Comparison of ENCODE assay signal across 10 cellular contexts in genomic region chr9:72858089-72858912, GRCh38.
DNase-seq lines count a peak whose midpoint lies in the region; ATAC-seq and TF ChIP-seq lines count a peak whose summit lies in the region.
"Had no signal": no experiment of that assay in that cellular context is flagged by ENCODE, and none has a peak within 500 bp of the region (broad histone marks: within the 10 kb centered on the region; RNA-seq: fewer than 3 reads in every experiment).

No MANE protein-coding gene starts in this region.

- no peak overlapping the region for H3K4me2 ChIP-seq in mesenchymal stem cell (ENCODE audit: low read length, poor library complexity, severe bottlenecking)

- no peak for TF ChIP-seq CTCF in endodermal cell (conservative IDR thresholded peaks at IDR 0.05)

- no peak overlapping the region for H2AFZ ChIP-seq in mesenchymal stem cell (ENCODE audit: low read depth, low read length)

- no peak overlapping the region for H4K91ac ChIP-seq in mesenchymal stem cell (ENCODE audit: low read length)

- H3K9ac ChIP-seq in endodermal cell (ENCODE audit: extremely low read depth, low read length, poor library complexity, severe bottlenecking) (no peak overlapping the region), mesenchymal stem cell (ENCODE audit: low read length) (peak overlapping the region; percentile 25)

- peaks cover 24% of the 10 kb centered on the region for H3K27me3 Mint-ChIP-seq in endodermal cell (ENCODE audit: insufficient read depth)
- H3K27me3 Mint-ChIP-seq: activated CD4-positive, alpha-beta memory T cell treated with anti-CD3 and anti-CD28 coated beads, Interleukin-2, amount 10 ng/mL, durations not matched to agents 7 days and 5 days had no signal

- H3K4me1 ChIP-seq in endodermal cell (ENCODE audit: control insufficient read depth, insufficient read depth, low read length) (peaks cover 5% of the 10 kb centered on the region), mesenchymal stem cell (ENCODE audit: control insufficient read depth, insufficient read depth, low read depth, low read length) (peaks cover 4% of the 10 kb centered on the region), aorta (ENCODE audit: control insufficient read depth in 1 of 2, insufficient read depth in 2 of 2, low read length in 2 of 2) (peaks cover 2 to 11% of the 10 kb centered on the region in 2 donors)

- H3K27ac ChIP-seq in endodermal cell (ENCODE audit: low read depth, low read length) (no peak overlapping the region), mesenchymal stem cell (ENCODE audit: low read length, poor library complexity, severe bottlenecking) (no peak overlapping the region), aorta (ENCODE audit: low read depth in 1 of 2, low read length in 2 of 2) (no peak overlapping the region)

- H3K9me3 Mint-ChIP-seq in endodermal cell = peaks cover 2% of the 10 kb centered on the region
- H3K9me3 Mint-ChIP-seq: activated CD4-positive, alpha-beta memory T cell treated with anti-CD3 and anti-CD28 coated beads, Interleukin-2, amount 10 ng/mL, durations not matched to agents 7 days and 5 days had no signal

- H3K27ac Mint-ChIP-seq in endodermal cell = peak overlapping the region; percentile 52
- H3K27ac Mint-ChIP-seq: activated CD4-positive, alpha-beta memory T cell treated with anti-CD3 and anti-CD28 coated beads, Interleukin-2, amount 10 ng/mL, durations not matched to agents 7 days and 5 days had no signal

- H2BK5ac ChIP-seq in mesenchymal stem cell (ENCODE audit: low read depth, low read length, poor library complexity, severe bottlenecking) = no peak overlapping the region

- H2BK12ac ChIP-seq in mesenchymal stem cell (ENCODE audit: low read length in 2 of 2) = no peak overlapping the region

- peak overlapping the region; percentile 52 for H4K8ac ChIP-seq in mesenchymal stem cell (ENCODE audit: low read length)

- H3K4me1 Mint-ChIP-seq in endodermal cell = peaks cover 31% of the 10 kb centered on the region
- H3K4me1 Mint-ChIP-seq: activated CD4-positive, alpha-beta memory T cell treated with anti-CD3 and anti-CD28 coated beads, Interleukin-2, amount 10 ng/mL, durations not matched to agents 7 days and 5 days had no signal

- no peak overlapping the region for H3K23ac ChIP-seq in mesenchymal stem cell (ENCODE audit: low read length in 2 of 2)

- WGBS in endodermal cell (ENCODE audit: insufficient coverage in 1 of 2, insufficient read length in 1 of 2), 2 experiments = 72 to 94% methylated on average over 2 to 5 of the region's 5 CpGs
- WGBS in mesenchymal stem cell = 29% methylated on average over 4 of the region's 5 CpGs
- 8 to 17% methylated on average over 5 of the region's 5 CpGs for WGBS in aorta, 2 donors

- H2BK120ac ChIP-seq in mesenchymal stem cell (ENCODE audit: low read depth, low read length) = no peak overlapping the region

- H3K27me3 ChIP-seq in endodermal cell (ENCODE audit: control insufficient read depth, insufficient read depth, low read length, poor library complexity, severe bottlenecking) (peaks cover 33% of the 10 kb centered on the region), mesenchymal stem cell (ENCODE audit: control insufficient read depth in 1 of 2, insufficient read depth in 1 of 2, low read length in 2 of 2) (no peaks in the 10 kb centered on the region), aorta (ENCODE audit: control insufficient read depth in 1 of 2, insufficient read depth in 2 of 2, low read length in 1 of 2) (no peaks in the 10 kb centered on the region)

- H3K79me1 ChIP-seq in mesenchymal stem cell (replicated peaks; ENCODE audit: low read length, poor library complexity, severe bottlenecking) = no peaks in the 10 kb centered on the region

- H3K4me3 ChIP-seq in endodermal cell (ENCODE audit: low read length) (no peak overlapping the region), mesenchymal stem cell (ENCODE audit: insufficient read depth in 1 of 2, low read depth in 1 of 2, low read length in 2 of 2) (no peak overlapping the region), aorta (ENCODE audit: low read length in 2 of 2) (no peak overlapping the region)

- H3K14ac ChIP-seq in mesenchymal stem cell (ENCODE audit: low read length in 2 of 2) = no peak overlapping the region

- ATAC-seq in aorta (ENCODE audit: low FRiP score) = peak; percentile 75
- ATAC-seq in HG03565 (IDR thresholded peaks at IDR 0.05; ENCODE audit: unreplicated experiment) = no peak

- no peaks in the 10 kb centered on the region for H3K36me3 ChIP-seq in endodermal cell (ENCODE audit: control insufficient read depth, insufficient read depth, low read length)
- H3K36me3 ChIP-seq in mesenchymal stem cell (ENCODE audit: control insufficient read depth in 1 of 2, insufficient read depth in 2 of 2, low read depth in 1 of 2, low read length in 2 of 2) = no peaks in the 10 kb centered on the region
- no peaks in the 10 kb centered on the region for H3K36me3 ChIP-seq in aorta (ENCODE audit: control insufficient read depth in 1 of 2, insufficient read depth in 2 of 2, low read length in 1 of 2)

- H2AK5ac ChIP-seq in mesenchymal stem cell (ENCODE audit: low read length, severe bottlenecking) = no peak overlapping the region

- H2BK15ac ChIP-seq in mesenchymal stem cell (ENCODE audit: low read depth, poor library complexity, severe bottlenecking) = no peak overlapping the region

- DNase-seq in SHP77 treated with DMSO at 0.1 percent for 48 hours (lab: John Stamatoyannopoulos, UW) = peak; percentile 1
- no peak for DNase-seq in SHP77 (lab: John Stamatoyannopoulos, UW)
- DNase-seq in endodermal cell = no peak
- DNase-seq in mesenchymal stem cell = peak; percentile 53
- DNase-seq in aorta = peak in 1 of 2 donors; percentile 48
- no peak for DNase-seq in activated T-cell treated with anti-CD3 and anti-CD28 coated beads, Interleukin-2, amount 50 U/mL, for 48 hours
- DNase-seq in NK-92 treated with Interleukin-12 subunit alpha and Interleukin-12 subunit beta, amount 100 ng/mL, for 24 hours (lab: John Stamatoyannopoulos, UW) = no peak
- DNase-seq: activated CD4-positive, alpha-beta memory T cell treated with anti-CD3 and anti-CD28 coated beads, Interleukin-2, amount 10 ng/mL, durations not matched to agents 7 days and 5 days; NCI-H146 had no signal

- intact Hi-C loops in aorta (cut with DNase I) = loop anchor here (5.0 to 10.0 kb wide), 2 partner anchors 164 to 326 kb away; no protein-coding TSS in a partner anchor

- H3K36me3 Mint-ChIP-seq in endodermal cell (ENCODE audit: low read depth) = no peaks in the 10 kb centered on the region

- no peak overlapping the region for H3K4ac ChIP-seq in mesenchymal stem cell (ENCODE audit: low read depth in 1 of 2, low read length in 2 of 2)

- H3K18ac ChIP-seq in mesenchymal stem cell (ENCODE audit: low read depth in 1 of 2, low read length in 2 of 2) = no peak overlapping the region

- H3K4me3 Mint-ChIP-seq in endodermal cell = no peak overlapping the region
- H3K4me3 Mint-ChIP-seq: activated CD4-positive, alpha-beta memory T cell treated with anti-CD3 and anti-CD28 coated beads, Interleukin-2, amount 10 ng/mL, durations not matched to agents 7 days and 5 days had no signal

- no peaks in the 10 kb centered on the region for H3K9me3 ChIP-seq in endodermal cell (ENCODE audit: control insufficient read depth, low read length)
- H3K9me3 ChIP-seq in mesenchymal stem cell (ENCODE audit: control insufficient read depth, low read length) = no peaks in the 10 kb centered on the region
- no peaks in the 10 kb centered on the region for H3K9me3 ChIP-seq in aorta (ENCODE audit: control insufficient read depth, low read length)

Comparison
In these comparisons a context has a peak if more than half of its experiments do, and no peak if none do; other contexts are left out.
1. DNase-seq: peak in SHP77 treated with DMSO at 0.1 percent for 48 hours (single experiment) and mesenchymal stem cell (single experiment); none in SHP77 (0 of 2), endodermal cell (single experiment), activated T-cell treated with anti-CD3 and anti-CD28 coated beads, Interleukin-2, amount 50 U/mL, for 48 hours (0 of 2) and NK-92 treated with Interleukin-12 subunit alpha and Interleukin-12 subunit beta, amount 100 ng/mL, for 24 hours (single experiment).